1 cellular context compared by ENCODE assay signal in the genomic region with DNA sequence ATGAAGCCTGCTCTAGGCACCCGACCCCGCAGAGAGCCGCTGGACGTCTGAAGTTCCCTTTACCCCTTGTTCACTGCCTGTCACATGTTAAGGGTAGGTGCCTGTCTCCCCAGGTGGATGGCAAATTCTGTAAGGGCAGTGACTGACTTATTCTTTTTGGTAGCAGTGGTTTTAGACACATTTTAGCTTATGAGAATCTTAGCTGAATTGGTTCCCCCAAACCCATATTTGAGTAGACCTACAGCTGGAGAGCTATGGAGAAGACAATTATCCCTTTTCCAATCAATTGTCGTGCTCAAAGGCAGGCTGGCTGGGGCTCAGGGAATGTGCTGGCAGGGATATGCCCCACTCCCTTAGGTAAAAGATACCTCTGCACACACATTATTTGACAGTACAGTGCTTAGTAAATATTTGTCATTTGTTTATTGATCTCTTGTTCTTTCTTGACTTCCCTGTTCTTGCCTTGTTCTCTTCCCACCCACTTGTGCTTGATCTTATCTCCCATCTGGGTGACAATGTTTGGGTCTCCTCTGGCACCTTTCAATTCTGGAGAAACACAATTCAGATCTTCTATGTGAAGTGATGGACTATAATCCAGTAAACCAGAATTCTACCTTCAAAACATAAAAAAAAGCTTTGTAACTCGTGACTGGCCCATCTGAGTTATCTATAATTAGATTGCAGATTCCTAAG.
TF ChIP-seq lines count a peak whose summit lies in the region.

No MANE protein-coding gene starts in this region.

TF ChIP-seq in HepG2, 621 proteins besides CTCF, POLR2A, EP300 and RAD21 (continued from another document):
- peak; percentile 41; the same call in 1 of the 2 replicates for TF ChIP-seq ARID5B (CRISPR knock-in tag; IDR thresholded peaks at IDR 0.05)
- TF ChIP-seq SRY (CRISPR knock-in tag; IDR thresholded peaks at IDR 0.05), result no peak
- TF ChIP-seq ONECUT2 (CRISPR knock-in tag; IDR thresholded peaks at IDR 0.05), result peak; percentile 37; the same call in 1 of the 2 replicates
- peak; percentile 51 for TF ChIP-seq GATAD2A (CRISPR knock-in tag; IDR thresholded peaks at IDR 0.05)
- peak; percentile 21; the same call in 1 of the 2 replicates for TF ChIP-seq FOXA3 (CRISPR knock-in tag; IDR thresholded peaks at IDR 0.05)
- TF ChIP-seq ZNF607 (CRISPR knock-in tag; IDR thresholded peaks at IDR 0.05; ENCODE audit: borderline replicate concordance), result 0 out of 2 replicates have a peak, but pooled peaks have one; percentile 33
- TF ChIP-seq KMT2A (CRISPR knock-in tag; IDR thresholded peaks at IDR 0.05), result no peak
- no peak for TF ChIP-seq SOX6 (IDR thresholded peaks at IDR 0.05)
- peak; percentile 56; the same call in 1 of the 2 replicates for TF ChIP-seq SOX6 (CRISPR knock-in tag; IDR thresholded peaks at IDR 0.05)
